Comparison of ENCODE assay signal across 17 cellular contexts in the genomic region with DNA sequence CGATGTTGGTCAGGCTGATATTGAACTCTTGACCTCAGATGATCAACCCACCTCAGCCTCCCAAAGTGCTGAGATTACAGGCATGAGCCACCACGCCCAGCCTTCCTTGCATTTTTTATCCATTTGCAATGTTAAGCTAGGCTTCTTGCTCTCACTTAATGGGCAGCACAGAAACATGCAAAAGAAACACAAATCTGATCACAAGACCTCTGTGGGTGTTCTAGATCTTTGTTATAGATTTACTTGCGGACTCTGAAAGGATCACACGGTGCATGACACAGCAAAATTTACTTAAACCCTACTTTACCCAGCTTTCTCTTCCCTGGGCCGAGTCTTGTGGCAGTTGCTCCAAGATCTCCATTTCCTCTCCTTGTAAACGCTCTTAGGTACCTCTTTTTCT.
DNase-seq lines count a peak whose midpoint lies in the region; ATAC-seq, FAIRE-seq and TF ChIP-seq lines count a peak whose summit lies in the region.
"Had no signal": no experiment of that assay in that cellular context is flagged by ENCODE, and none has a peak within 500 bp of the region (broad histone marks: within the 10 kb centered on the region; RNA-seq: fewer than 3 reads in every experiment).

No MANE protein-coding gene starts in this region.

- peak overlapping the region; percentile 53 for H3K27ac Mint-ChIP-seq in HFFc6
- peak overlapping the region; percentile 67 for H3K27ac Mint-ChIP-seq in astrocyte (ENCODE audit: unreplicated experiment)
- H3K27ac Mint-ChIP-seq: CD8-positive, alpha-beta memory T cell had no signal

- H3K4me1 ChIP-seq in astrocyte (ENCODE audit: insufficient read depth, low read length) (no peaks in the 10 kb centered on the region), mesendoderm (ENCODE audit: control insufficient read depth, low read depth, low read length) (no peaks in the 10 kb centered on the region)
- H3K4me1 ChIP-seq: BLaER1 treated with 17β-estradiol and CSF1 and Interleukin-3, amounts not matched to agents 10 nM and 100 nM had no signal

- H3K4me3 Mint-ChIP-seq in HFFc6 (no peak overlapping the region), astrocyte (ENCODE audit: unreplicated experiment) (no peak overlapping the region)
- H3K4me3 Mint-ChIP-seq: CD8-positive, alpha-beta memory T cell had no signal

- H3K36me3 Mint-ChIP-seq in HFFc6 (ENCODE audit: low read depth) (peaks cover 5% of the 10 kb centered on the region; the same call in 1 of the 2 replicates), astrocyte (ENCODE audit: low read depth, unreplicated experiment) (no peaks in the 10 kb centered on the region)
- H3K36me3 Mint-ChIP-seq: CD8-positive, alpha-beta memory T cell had no signal

- no peak overlapping the region for H3K4ac ChIP-seq in mesendoderm (ENCODE audit: low read depth, low read length)

- H3K23ac ChIP-seq in mesendoderm (ENCODE audit: low read length): no peak overlapping the region

- no peak overlapping the region for H2BK15ac ChIP-seq in mesendoderm (replicated peaks; ENCODE audit: low read depth)

- H3K27me3 ChIP-seq in astrocyte (ENCODE audit: insufficient read depth, low read length): no peaks in the 10 kb centered on the region
- H3K27me3 ChIP-seq in mesendoderm (ENCODE audit: insufficient read depth, low read length, poor library complexity): no peaks in the 10 kb centered on the region
- H3K27me3 ChIP-seq: BLaER1 treated with 17β-estradiol and CSF1 and Interleukin-3, amounts not matched to agents 10 nM and 100 nM had no signal

- no peak overlapping the region for H3K4me3 ChIP-seq in astrocyte (ENCODE audit: insufficient read depth, low read depth, low read length)
- H3K4me3 ChIP-seq in mesendoderm (ENCODE audit: low read length): no peak overlapping the region
- H3K4me3 ChIP-seq: BLaER1 treated with 17β-estradiol and CSF1 and Interleukin-3, amounts not matched to agents 10 nM and 100 nM; PC-9 had no signal

- H4K8ac ChIP-seq in mesendoderm (ENCODE audit: low read depth, low read length): no peak overlapping the region

- TF ChIP-seq CTCF in HFFc6 (IDR thresholded peaks at IDR 0.05) (no peak), astrocyte (IDR thresholded peaks at IDR 0.05; ENCODE audit: insufficient read depth, low read depth, low read length) (no peak)

- H4K5ac ChIP-seq in mesendoderm (ENCODE audit: low read length): no peak overlapping the region

- ATAC-seq in HG03571 (IDR thresholded peaks at IDR 0.05; ENCODE audit: unreplicated experiment): no peak

- H3K27ac ChIP-seq in astrocyte (ENCODE audit: low read depth, low read length) (no peak overlapping the region), mesendoderm (ENCODE audit: low read depth, low read length) (no peak overlapping the region)
- H3K27ac ChIP-seq: BLaER1 treated with 17β-estradiol and CSF1 and Interleukin-3, amounts not matched to agents 10 nM and 100 nM; PC-9 had no signal

- peak overlapping the region; percentile 25 for H3K56ac ChIP-seq in mesendoderm (ENCODE audit: low read length)

- H3K36me3 ChIP-seq in astrocyte (ENCODE audit: insufficient read depth, low read length) (no peaks in the 10 kb centered on the region), mesendoderm (ENCODE audit: control insufficient read depth, insufficient read depth, low read length) (no peaks in the 10 kb centered on the region)
- H3K36me3 ChIP-seq: BLaER1 treated with 17β-estradiol and CSF1 and Interleukin-3, amounts not matched to agents 10 nM and 100 nM had no signal

- H3K9me3 ChIP-seq in astrocyte (ENCODE audit: insufficient read depth, low read depth, low read length): no peaks in the 10 kb centered on the region
- H3K9me3 ChIP-seq: BLaER1 treated with 17β-estradiol and CSF1 and Interleukin-3, amounts not matched to agents 10 nM and 100 nM had no signal

- H3K9ac ChIP-seq in astrocyte (ENCODE audit: low read length): no peak overlapping the region
- no peak overlapping the region for H3K9ac ChIP-seq in mesendoderm (ENCODE audit: low read length)
- H3K9ac ChIP-seq: BLaER1 treated with 17β-estradiol and CSF1 and Interleukin-3, amounts not matched to agents 10 nM and 100 nM had no signal

- H3K79me1 ChIP-seq in mesendoderm (ENCODE audit: low read length): no peaks in the 10 kb centered on the region

- DNase-seq in Caki2 (ENCODE audit: low read depth) (peak; percentile 39), HFFc6 (peak; percentile 21), astrocyte (ENCODE audit: low read depth) (peak; percentile 22), mesendoderm (peak; percentile 12), NCI-H69 (lab: John Stamatoyannopoulos, UW) (no peak), NCI-H1930 (lab: John Stamatoyannopoulos, UW) (no peak)
- DNase-seq: CD8-positive, alpha-beta memory T cell; DMS79 treated with DMSO at 0.1 percent for 48 hours; H7; KG1; NCI-H1417; NCI-H187; NCI-H226; PC-9 had no signal

- no peak overlapping the region for H2AK5ac ChIP-seq in mesendoderm (ENCODE audit: low read length)

- H2AFZ ChIP-seq in astrocyte (ENCODE audit: low read depth, low read length): peak overlapping the region; percentile 18
- H2AFZ ChIP-seq: PC-9 had no signal

- H3K4me2 ChIP-seq in astrocyte (ENCODE audit: low read length) (no peak overlapping the region), mesendoderm (ENCODE audit: low read length) (no peak overlapping the region)
- H3K4me2 ChIP-seq: BLaER1 treated with 17β-estradiol and CSF1 and Interleukin-3, amounts not matched to agents 10 nM and 100 nM; PC-9 had no signal

- WGBS in mesendoderm (ENCODE audit: extremely low coverage, insufficient coverage, low lambda C conversion rate): no CpG with 5 or more reads among the region's 6 CpGs

- no peak overlapping the region for H2BK120ac ChIP-seq in mesendoderm (ENCODE audit: low read depth, low read length)

- no peak overlapping the region for H3K18ac ChIP-seq in mesendoderm (ENCODE audit: low read length)

- H3K9me3 Mint-ChIP-seq in HFFc6 (no peaks in the 10 kb centered on the region), astrocyte (ENCODE audit: unreplicated experiment) (no peaks in the 10 kb centered on the region)
- H3K9me3 Mint-ChIP-seq: CD8-positive, alpha-beta memory T cell had no signal

- peak overlapping the region; percentile 34 for H2BK5ac ChIP-seq in mesendoderm (ENCODE audit: low read length)

- H3K79me2 ChIP-seq in astrocyte (ENCODE audit: insufficient read depth, low read length) (no peaks in the 10 kb centered on the region), mesendoderm (ENCODE audit: control insufficient read depth, insufficient read depth, low read length) (no peaks in the 10 kb centered on the region)

- peaks cover 54% of the 10 kb centered on the region for H3K4me1 Mint-ChIP-seq in HFFc6 (ENCODE audit: low read depth)
- peaks cover 2% of the 10 kb centered on the region for H3K4me1 Mint-ChIP-seq in astrocyte (ENCODE audit: low read depth, unreplicated experiment)
- H3K4me1 Mint-ChIP-seq: CD8-positive, alpha-beta memory T cell had no signal

- H3K27me3 Mint-ChIP-seq in HFFc6 (ENCODE audit: insufficient read depth) (no peaks in the 10 kb centered on the region), astrocyte (ENCODE audit: low read depth, unreplicated experiment) (no peaks in the 10 kb centered on the region)

- FAIRE-seq in astrocyte (lab: Jason Lieb, UNC): no peak
- FAIRE-seq: G401.6 had no signal

- in situ Hi-C loops in Caki2 (cut with HindIII; ENCODE audit: low pct_unique_long_range_greater_than_20kb, low sequenced_read_pairs): no loop called here

- H4K20me1 ChIP-seq in astrocyte (ENCODE audit: insufficient read depth, low read length): no peaks in the 10 kb centered on the region
- H4K20me1 ChIP-seq: BLaER1 treated with 17β-estradiol and CSF1 and Interleukin-3, amounts not matched to agents 10 nM and 100 nM had no signal

Comparison
In these comparisons a context has a peak if more than half of its experiments do, and no peak if none do; other contexts are left out.
1. DNase-seq: peak in Caki2 (single experiment), HFFc6 (single experiment), astrocyte (single experiment) and mesendoderm (single experiment); none in NCI-H69 (single experiment) and NCI-H1930 (0 of 2).